ENCODE assay signal across 1 cellular context in the genomic region with DNA sequence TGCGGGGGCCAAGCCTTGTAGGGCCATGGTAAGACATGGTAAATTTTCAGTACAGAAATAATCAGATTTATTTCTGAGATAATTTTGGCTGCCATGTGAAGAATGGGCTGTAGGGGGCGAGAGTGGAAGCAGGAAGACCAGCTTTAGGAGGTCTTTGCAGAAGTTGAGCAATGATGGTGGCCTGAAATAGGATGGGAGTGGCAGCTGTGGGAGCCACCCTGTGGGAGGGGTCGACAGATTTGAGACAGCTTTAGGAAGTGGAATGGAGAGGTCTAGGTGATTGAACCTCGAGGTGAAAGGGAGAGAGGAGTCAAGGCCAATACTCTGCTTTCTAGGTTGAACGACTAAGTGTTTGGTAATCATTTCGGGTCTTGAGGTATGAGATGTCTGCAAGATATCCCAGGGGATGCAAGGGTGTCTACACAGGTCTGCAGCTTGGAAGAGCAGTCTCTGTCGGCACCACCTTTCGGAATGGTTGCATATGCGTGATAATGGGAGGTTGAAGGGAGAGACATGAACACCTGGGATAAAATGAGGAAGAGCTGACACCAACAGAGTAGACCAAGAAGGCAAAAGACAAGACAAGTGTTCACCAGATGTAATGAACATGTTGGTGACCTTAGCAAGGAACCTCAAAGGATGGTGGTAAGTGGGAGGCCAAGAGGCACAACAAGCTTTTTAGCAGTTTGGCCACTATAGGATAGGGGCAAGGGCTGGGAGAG.
TF ChIP-seq lines count a peak whose summit lies in the region.

No MANE protein-coding gene starts in this region.

TF ChIP-seq in HepG2, 621 proteins besides CTCF, POLR2A, EP300 and RAD21 (continued from another document and continues in another):
- TF ChIP-seq, protein P1, sequence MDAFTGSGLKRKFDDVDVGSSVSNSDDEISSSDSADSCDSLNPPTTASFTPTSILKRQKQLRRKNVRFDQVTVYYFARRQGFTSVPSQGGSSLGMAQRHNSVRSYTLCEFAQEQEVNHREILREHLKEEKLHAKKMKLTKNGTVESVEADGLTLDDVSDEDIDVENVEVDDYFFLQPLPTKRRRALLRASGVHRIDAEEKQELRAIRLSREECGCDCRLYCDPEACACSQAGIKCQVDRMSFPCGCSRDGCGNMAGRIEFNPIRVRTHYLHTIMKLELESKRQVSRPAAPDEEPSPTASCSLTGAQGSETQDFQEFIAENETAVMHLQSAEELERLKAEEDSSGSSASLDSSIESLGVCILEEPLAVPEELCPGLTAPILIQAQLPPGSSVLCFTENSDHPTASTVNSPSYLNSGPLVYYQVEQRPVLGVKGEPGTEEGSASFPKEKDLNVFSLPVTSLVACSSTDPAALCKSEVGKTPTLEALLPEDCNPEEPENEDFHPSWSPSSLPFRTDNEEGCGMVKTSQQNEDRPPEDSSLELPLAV (CRISPR knock-in tag; conservative IDR thresholded peaks at IDR 0.05; ENCODE audit: low read depth) = no peak
- TF ChIP-seq ZNF343 (CRISPR knock-in tag; IDR thresholded peaks at IDR 0.05) (no peak), PTBP1 (IDR thresholded peaks at IDR 0.05; ENCODE audit: low read depth, low read length, poor library complexity, severe bottlenecking) (no peak), ARID2 (CRISPR knock-in tag; IDR thresholded peaks at IDR 0.05; ENCODE audit: borderline replicate concordance) (no peak), U2AF1 (optimal IDR thresholded peaks at IDR 0.05; ENCODE audit: low read depth, low read length) (no peak), SIX4 (CRISPR knock-in tag; IDR thresholded peaks at IDR 0.05) (no peak), ZNF816 (CRISPR knock-in tag; IDR thresholded peaks at IDR 0.05; ENCODE audit: borderline replicate concordance) (no peak), ZNF30 (CRISPR knock-in tag; IDR thresholded peaks at IDR 0.05) (no peak), ZBTB34 (CRISPR knock-in tag; IDR thresholded peaks at IDR 0.05) (no peak), CHCHD3 (CRISPR knock-in tag; IDR thresholded peaks at IDR 0.05) (no peak), ZBTB20 (CRISPR knock-in tag; IDR thresholded peaks at IDR 0.05; ENCODE audit: borderline replicate concordance, low read depth) (no peak), GPBP1L1 (CRISPR knock-in tag; IDR thresholded peaks at IDR 0.05) (no peak), ZNF430 (CRISPR knock-in tag; IDR thresholded peaks at IDR 0.05) (no peak), POGK (CRISPR knock-in tag; conservative IDR thresholded peaks at IDR 0.05) (no peak), ZNF44 (CRISPR knock-in tag; IDR thresholded peaks at IDR 0.05) (0 out of 2 replicates have a peak, but pooled peaks have one; percentile 44), PHF5A (CRISPR knock-in tag; IDR thresholded peaks at IDR 0.05; ENCODE audit: low read depth, unreplicated experiment) (no peak), ZNF207 (IDR thresholded peaks at IDR 0.05; ENCODE audit: borderline replicate concordance) (no peak), ZNF577 (CRISPR knock-in tag; IDR thresholded peaks at IDR 0.05; ENCODE audit: borderline replicate concordance, low read depth) (no peak), ZNF225 (CRISPR knock-in tag; IDR thresholded peaks at IDR 0.05) (no peak), ZNF33A (CRISPR knock-in tag; IDR thresholded peaks at IDR 0.05; ENCODE audit: borderline replicate concordance) (no peak), ZFP37 (CRISPR knock-in tag; IDR thresholded peaks at IDR 0.05; ENCODE audit: borderline replicate concordance) (no peak), RFXAP (CRISPR knock-in tag; IDR thresholded peaks at IDR 0.05; ENCODE audit: borderline replicate concordance) (no peak), THAP9 (CRISPR knock-in tag; IDR thresholded peaks at IDR 0.05; ENCODE audit: borderline replicate concordance) (0 out of 2 replicates have a peak, but pooled peaks have one; percentile 45), ZNF558 (CRISPR knock-in tag; IDR thresholded peaks at IDR 0.05; ENCODE audit: borderline replicate concordance) (no peak), MYNN (CRISPR knock-in tag; IDR thresholded peaks at IDR 0.05; ENCODE audit: low read depth) (no peak), RELA (CRISPR knock-in tag; IDR thresholded peaks at IDR 0.05) (no peak), SCMH1 (CRISPR knock-in tag; IDR thresholded peaks at IDR 0.05; ENCODE audit: borderline replicate concordance) (no peak), ZNF691 (CRISPR knock-in tag; IDR thresholded peaks at IDR 0.05; ENCODE audit: borderline replicate concordance, low read depth) (no peak), EED (CRISPR knock-in tag; IDR thresholded peaks at IDR 0.05) (no peak), AGO1 (IDR thresholded peaks at IDR 0.05; ENCODE audit: low read depth, low read length, poor library complexity, severe bottlenecking) (no peak)
- TF ChIP-seq, protein P2, sequence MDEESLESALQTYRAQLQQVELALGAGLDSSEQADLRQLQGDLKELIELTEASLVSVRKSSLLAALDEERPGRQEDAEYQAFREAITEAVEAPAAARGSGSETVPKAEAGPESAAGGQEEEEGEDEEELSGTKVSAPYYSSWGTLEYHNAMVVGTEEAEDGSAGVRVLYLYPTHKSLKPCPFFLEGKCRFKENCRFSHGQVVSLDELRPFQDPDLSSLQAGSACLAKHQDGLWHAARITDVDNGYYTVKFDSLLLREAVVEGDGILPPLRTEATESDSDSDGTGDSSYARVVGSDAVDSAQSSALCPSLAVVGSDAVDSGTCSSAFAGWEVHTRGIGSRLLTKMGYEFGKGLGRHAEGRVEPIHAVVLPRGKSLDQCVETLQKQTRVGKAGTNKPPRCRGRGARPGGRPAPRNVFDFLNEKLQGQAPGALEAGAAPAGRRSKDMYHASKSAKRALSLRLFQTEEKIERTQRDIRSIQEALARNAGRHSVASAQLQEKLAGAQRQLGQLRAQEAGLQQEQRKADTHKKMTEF (CRISPR knock-in tag; IDR thresholded peaks at IDR 0.05) = peak; percentile 36; the same call in 1 of the 2 replicates
- TF ChIP-seq, protein P3, sequence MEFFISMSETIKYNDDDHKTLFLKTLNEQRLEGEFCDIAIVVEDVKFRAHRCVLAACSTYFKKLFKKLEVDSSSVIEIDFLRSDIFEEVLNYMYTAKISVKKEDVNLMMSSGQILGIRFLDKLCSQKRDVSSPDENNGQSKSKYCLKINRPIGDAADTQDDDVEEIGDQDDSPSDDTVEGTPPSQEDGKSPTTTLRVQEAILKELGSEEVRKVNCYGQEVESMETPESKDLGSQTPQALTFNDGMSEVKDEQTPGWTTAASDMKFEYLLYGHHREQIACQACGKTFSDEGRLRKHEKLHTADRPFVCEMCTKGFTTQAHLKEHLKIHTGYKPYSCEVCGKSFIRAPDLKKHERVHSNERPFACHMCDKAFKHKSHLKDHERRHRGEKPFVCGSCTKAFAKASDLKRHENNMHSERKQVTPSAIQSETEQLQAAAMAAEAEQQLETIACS (CRISPR knock-in tag; IDR thresholded peaks at IDR 0.05) = no peak
- TF ChIP-seq, protein P4, sequence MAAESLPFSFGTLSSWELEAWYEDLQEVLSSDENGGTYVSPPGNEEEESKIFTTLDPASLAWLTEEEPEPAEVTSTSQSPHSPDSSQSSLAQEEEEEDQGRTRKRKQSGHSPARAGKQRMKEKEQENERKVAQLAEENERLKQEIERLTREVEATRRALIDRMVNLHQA (CRISPR knock-in tag; IDR thresholded peaks at IDR 0.05) = no peak
- TF ChIP-seq, protein P5, sequence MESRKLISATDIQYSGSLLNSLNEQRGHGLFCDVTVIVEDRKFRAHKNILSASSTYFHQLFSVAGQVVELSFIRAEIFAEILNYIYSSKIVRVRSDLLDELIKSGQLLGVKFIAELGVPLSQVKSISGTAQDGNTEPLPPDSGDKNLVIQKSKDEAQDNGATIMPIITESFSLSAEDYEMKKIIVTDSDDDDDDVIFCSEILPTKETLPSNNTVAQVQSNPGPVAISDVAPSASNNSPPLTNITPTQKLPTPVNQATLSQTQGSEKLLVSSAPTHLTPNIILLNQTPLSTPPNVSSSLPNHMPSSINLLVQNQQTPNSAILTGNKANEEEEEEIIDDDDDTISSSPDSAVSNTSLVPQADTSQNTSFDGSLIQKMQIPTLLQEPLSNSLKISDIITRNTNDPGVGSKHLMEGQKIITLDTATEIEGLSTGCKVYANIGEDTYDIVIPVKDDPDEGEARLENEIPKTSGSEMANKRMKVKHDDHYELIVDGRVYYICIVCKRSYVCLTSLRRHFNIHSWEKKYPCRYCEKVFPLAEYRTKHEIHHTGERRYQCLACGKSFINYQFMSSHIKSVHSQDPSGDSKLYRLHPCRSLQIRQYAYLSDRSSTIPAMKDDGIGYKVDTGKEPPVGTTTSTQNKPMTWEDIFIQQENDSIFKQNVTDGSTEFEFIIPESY (CRISPR knock-in tag; IDR thresholded peaks at IDR 0.05) = no peak
- TF ChIP-seq, protein P6, sequence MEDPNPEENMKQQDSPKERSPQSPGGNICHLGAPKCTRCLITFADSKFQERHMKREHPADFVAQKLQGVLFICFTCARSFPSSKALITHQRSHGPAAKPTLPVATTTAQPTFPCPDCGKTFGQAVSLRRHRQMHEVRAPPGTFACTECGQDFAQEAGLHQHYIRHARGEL (CRISPR knock-in tag; IDR thresholded peaks at IDR 0.05) = no peak
- TF ChIP-seq, protein P7, sequence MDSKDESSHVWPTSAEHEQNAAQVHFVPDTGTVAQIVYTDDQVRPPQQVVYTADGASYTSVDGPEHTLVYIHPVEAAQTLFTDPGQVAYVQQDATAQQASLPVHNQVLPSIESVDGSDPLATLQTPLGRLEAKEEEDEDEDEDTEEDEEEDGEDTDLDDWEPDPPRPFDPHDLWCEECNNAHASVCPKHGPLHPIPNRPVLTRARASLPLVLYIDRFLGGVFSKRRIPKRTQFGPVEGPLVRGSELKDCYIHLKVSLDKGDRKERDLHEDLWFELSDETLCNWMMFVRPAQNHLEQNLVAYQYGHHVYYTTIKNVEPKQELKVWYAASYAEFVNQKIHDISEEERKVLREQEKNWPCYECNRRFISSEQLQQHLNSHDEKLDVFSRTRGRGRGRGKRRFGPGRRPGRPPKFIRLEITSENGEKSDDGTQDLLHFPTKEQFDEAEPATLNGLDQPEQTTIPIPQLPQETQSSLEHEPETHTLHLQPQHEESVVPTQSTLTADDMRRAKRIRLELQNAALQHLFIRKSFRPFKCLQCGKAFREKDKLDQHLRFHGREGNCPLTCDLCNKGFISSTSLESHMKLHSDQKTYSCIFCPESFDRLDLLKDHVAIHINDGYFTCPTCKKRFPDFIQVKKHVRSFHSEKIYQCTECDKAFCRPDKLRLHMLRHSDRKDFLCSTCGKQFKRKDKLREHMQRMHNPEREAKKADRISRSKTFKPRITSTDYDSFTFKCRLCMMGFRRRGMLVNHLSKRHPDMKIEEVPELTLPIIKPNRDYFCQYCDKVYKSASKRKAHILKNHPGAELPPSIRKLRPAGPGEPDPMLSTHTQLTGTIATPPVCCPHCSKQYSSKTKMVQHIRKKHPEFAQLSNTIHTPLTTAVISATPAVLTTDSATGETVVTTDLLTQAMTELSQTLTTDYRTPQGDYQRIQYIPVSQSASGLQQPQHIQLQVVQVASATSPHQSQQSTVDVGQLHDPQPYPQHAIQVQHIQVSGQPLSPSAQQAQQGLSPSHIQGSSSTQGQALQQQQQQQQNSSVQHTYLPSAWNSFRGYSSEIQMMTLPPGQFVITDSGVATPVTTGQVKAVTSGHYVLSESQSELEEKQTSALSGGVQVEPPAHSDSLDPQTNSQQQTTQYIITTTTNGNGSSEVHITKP (CRISPR knock-in tag; IDR thresholded peaks at IDR 0.05; ENCODE audit: low read depth) = no peak
